In the genomic region with DNA sequence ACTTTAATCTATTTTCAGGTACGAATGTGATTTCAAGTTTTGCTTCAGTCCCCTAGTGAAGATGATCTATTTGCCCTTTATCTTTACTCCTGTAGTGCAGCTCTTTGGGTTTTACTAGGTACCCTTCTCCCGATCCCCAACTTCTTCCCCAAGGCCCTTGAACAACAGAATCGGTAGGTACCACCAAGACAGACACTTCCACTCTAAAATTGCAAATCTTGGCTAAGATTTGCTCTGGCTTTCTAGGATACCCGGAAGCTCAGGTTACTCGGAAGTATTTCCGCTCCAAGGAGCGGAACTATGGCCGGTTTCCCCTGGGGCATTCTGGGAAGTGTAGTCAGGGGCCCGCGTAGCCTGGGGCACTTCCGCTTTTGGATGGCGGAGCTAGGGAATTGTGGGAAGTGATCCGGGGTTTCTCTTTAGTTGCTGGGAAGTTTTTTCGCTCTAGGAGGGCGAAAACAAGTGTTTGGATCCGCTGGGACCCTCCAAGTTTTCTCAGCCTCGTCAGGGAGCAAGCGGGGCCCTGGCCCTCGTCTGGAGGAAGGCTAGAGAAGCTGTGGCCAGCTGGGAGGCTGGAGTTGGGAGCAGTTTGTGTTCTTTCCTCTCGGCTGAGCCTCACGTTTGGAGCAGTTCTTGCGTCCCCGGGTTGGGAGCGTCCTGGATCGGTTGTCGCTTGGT, we compare ENCODE assay signal across 8 cellular contexts. TPM values are rescaled to one million over a fixed set of nuclear protein-coding genes. Genes with fewer than 3 reads are reported as not detected.
DNase-seq lines count a peak whose midpoint lies in the region; ATAC-seq and TF ChIP-seq lines count a peak whose summit lies in the region.

No MANE protein-coding gene starts in this region.

- peak; percentile 86 for ATAC-seq in GM21381 (IDR thresholded peaks at IDR 0.05; ENCODE audit: unreplicated experiment)

- peak overlapping the region; percentile 52; the same call in 1 of the 2 replicates for H3K27ac ChIP-seq in HUES6 (ENCODE audit: low read depth, low read length)
- H3K27ac ChIP-seq in esophagus muscularis mucosa (replicated peaks in 1 of 4): peak overlapping the region; percentile 83 to 92 (median 84)
- H3K27ac ChIP-seq in muscle layer of colon (ENCODE audit: low read depth, low read length): peak overlapping the region; percentile 85

- H3K27me3 ChIP-seq in HUES6 (ENCODE audit: control insufficient read depth, insufficient read depth, low read length): no peaks in the 10 kb centered on the region
- no peaks in the 10 kb centered on the region for H3K27me3 ChIP-seq in esophagus muscularis mucosa
- no peaks in the 10 kb centered on the region for H3K27me3 ChIP-seq in muscle layer of colon (ENCODE audit: control insufficient read depth in 1 of 2, insufficient read depth in 2 of 2, low read length in 2 of 2)

- TF ChIP-seq EP300 in esophagus muscularis mucosa (IDR thresholded peaks at IDR 0.05): no peak

- H3K4me1 ChIP-seq in HUES6 (ENCODE audit: control insufficient read depth, insufficient read depth, low read length) (no peaks in the 10 kb centered on the region), esophagus muscularis mucosa (peaks cover 6 to 12% (median 7%) of the 10 kb centered on the region in 4 donors), muscle layer of colon (ENCODE audit: insufficient read depth, low read length) (no peaks in the 10 kb centered on the region)

- no peak for TF ChIP-seq CTCF in esophagus muscularis mucosa (IDR thresholded peaks at IDR 0.05)

- H3K9me3 ChIP-seq in HUES6 (ENCODE audit: control insufficient read depth, insufficient read depth, low read depth, low read length): peaks cover 19% of the 10 kb centered on the region
- H3K9me3 ChIP-seq in esophagus muscularis mucosa: peaks cover 0 to 10% (median 4%) of the 10 kb centered on the region in 4 donors
- H3K9me3 ChIP-seq in muscle layer of colon (ENCODE audit: low read length): no peaks in the 10 kb centered on the region

- TF ChIP-seq POLR2A in esophagus muscularis mucosa (IDR thresholded peaks at IDR 0.05; ENCODE audit: low read depth): no peak

- H3K4me3 ChIP-seq in HUES6 (ENCODE audit: low read depth, low read length): peak overlapping the region; percentile 95
- peak overlapping the region; percentile 65 to 68 (median 67) for H3K4me3 ChIP-seq in esophagus muscularis mucosa
- H3K4me3 ChIP-seq in muscle layer of colon (ENCODE audit: low read depth in 1 of 2, low read length in 2 of 2): peak overlapping the region; percentile 68 to 73

- intact Hi-C loops in esophagus muscularis mucosa (cut with DNase I): no loop called here

- no peaks in the 10 kb centered on the region for H3K36me3 ChIP-seq in HUES6 (ENCODE audit: control insufficient read depth, insufficient read depth, low read length)
- H3K36me3 ChIP-seq in esophagus muscularis mucosa: no peaks in the 10 kb centered on the region
- no peaks in the 10 kb centered on the region for H3K36me3 ChIP-seq in muscle layer of colon (ENCODE audit: insufficient read depth, low read length)

- DNase-seq in COR-L47 (lab: John Stamatoyannopoulos, UW) (peak; percentile 80), OCI-M1 (lab: John Stamatoyannopoulos, UW) (peak; percentile 99), activated T-helper 1 cell treated with Interleukin-2 at 50 U/mL for 16 hours (ENCODE audit: low read depth) (peak; percentile 62), esophagus muscularis mucosa (ENCODE audit: extremely low spot score) (peak; percentile 96)
- DNase-seq in stimulated activated CD8-positive, alpha-beta memory T cell treated with anti-CD3 and anti-CD28 coated beads, Interleukin-7, amount 100 ng/mL, for 1 hour (ENCODE audit: low read depth in 2 of 2): peak; percentile 46 to 58

- H3K9ac ChIP-seq in HUES6 (ENCODE audit: low read length) (peak overlapping the region; percentile 91), muscle layer of colon (ENCODE audit: low read length) (peak overlapping the region; percentile 39)

- WGBS in esophagus muscularis mucosa: 6% methylated on average over 19 of the region's 26 CpGs

RNA-seq across cellular contexts. Expression of gene ZNF227, which starts 5.1 kb away (rescaled TPM):
- total RNA-seq in esophagus muscularis mucosa: 10 to 100 TPM; 10.9 to 13.3 (median 12.4) TPM

RNA-seq across cellular contexts. Expression of gene ZNF226, which starts 42.4 kb away (rescaled TPM):
- 10 to 100 TPM; 12.9 to 14.4 (median 13.2) TPM for total RNA-seq in esophagus muscularis mucosa

RNA-seq across cellular contexts. Expression of gene ZNF233, which starts 52.4 kb away (rescaled TPM):
- 1 to 10 TPM in 2 of 4 donors, under 1 TPM in 2; 0.50 to 2.1 (median 0.98) TPM for total RNA-seq in esophagus muscularis mucosa

Comparison
In these comparisons a context has a peak if more than half of its experiments do, and no peak if none do; other contexts are left out.
1. Peak in every context shown above with its lines: DNase-seq, ATAC-seq, H3K4me3 ChIP-seq and H3K27ac ChIP-seq.